ENCODE assay signal across 22 cellular contexts in the genomic region with DNA sequence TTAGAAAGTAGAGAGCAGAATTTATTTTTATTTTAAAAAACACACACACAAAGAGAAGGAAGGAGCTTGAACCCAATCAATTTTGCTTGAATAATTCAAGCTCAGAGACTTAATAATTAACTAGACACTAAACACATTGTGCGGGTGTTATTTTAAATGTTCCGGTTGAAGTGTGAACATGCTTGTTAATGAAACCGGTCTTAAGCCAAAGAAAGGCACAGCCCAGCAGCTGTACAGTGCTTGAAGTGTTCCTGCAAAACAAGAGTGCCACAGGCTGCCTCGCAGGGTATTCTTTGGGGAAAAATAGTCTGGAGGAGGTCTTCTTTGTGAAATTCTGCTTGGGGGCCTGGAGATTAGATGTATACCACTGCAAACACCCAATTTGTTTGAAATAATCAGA. TPM values are rescaled to one million over a fixed set of nuclear protein-coding genes. Genes with fewer than 3 reads are reported as not detected.
A peak's percentile ranks its signal among the peaks of the same experiment; 100 is the strongest.
DNase-seq lines count a peak whose midpoint lies in the region; ATAC-seq and FAIRE-seq lines count a peak whose summit lies in the region.
"Had no signal": no experiment of that assay in that cellular context is flagged by ENCODE, and none has a peak within 500 bp of the region (broad histone marks: within the 10 kb centered on the region; RNA-seq: fewer than 3 reads in every experiment).

No MANE protein-coding gene starts in this region.

- peaks cover 0 to 12% (median 9%) of the 10 kb centered on the region in 4 donors for H3K4me1 Mint-ChIP-seq in naive thymus-derived CD8-positive, alpha-beta T cell

- H3K4me3 Mint-ChIP-seq in naive thymus-derived CD8-positive, alpha-beta T cell: peak overlapping the region in 1 of 10 donors; percentile 1
- H3K4me3 Mint-ChIP-seq: activated CD8-positive, alpha-beta T cell treated with anti-CD3 and anti-CD28 coated beads, Interleukin-2, amount 10 ng/mL, durations not matched to agents 7 days and 5 days; T-helper 1 cell treated with Interleukin-12 subunit alpha and Interleukin-12 subunit beta and Interleukin-4 antibody, amounts not matched to agents 30 μg/mL and 1 μg/mL, for 36 hours had no signal

- no peaks in the 10 kb centered on the region for H3K4me1 ChIP-seq in right cardiac atrium (ENCODE audit: control insufficient read depth, insufficient read depth, low read length)
- H3K4me1 ChIP-seq: uterus had no signal

- H3K36me3 Mint-ChIP-seq in naive thymus-derived CD8-positive, alpha-beta T cell: peaks cover 0 to 23% (median 2%) of the 10 kb centered on the region in 3 donors

- peaks cover 0 to 13% (median 8%) of the 10 kb centered on the region in 9 donors for H3K9me3 Mint-ChIP-seq in naive thymus-derived CD8-positive, alpha-beta T cell
- H3K9me3 Mint-ChIP-seq: T-helper 1 cell treated with Interleukin-12 subunit alpha and Interleukin-12 subunit beta and Interleukin-4 antibody, amounts not matched to agents 30 μg/mL and 1 μg/mL, for 36 hours had no signal

- peak; percentile 91 for FAIRE-seq in islet of Langerhans (lab: Jason Lieb, UNC)
- FAIRE-seq: bronchial epithelial cell had no signal

- peaks cover 38 to 63% (median 51%) of the 10 kb centered on the region in 5 donors for H3K27me3 Mint-ChIP-seq in naive thymus-derived CD8-positive, alpha-beta T cell

- peaks cover 2% of the 10 kb centered on the region for H3K9me3 ChIP-seq in right cardiac atrium (ENCODE audit: control insufficient read depth, low read length)
- H3K9me3 ChIP-seq: adrenal gland, lower lobe of right lung, uterus had no signal

- DNase-seq in DMS53 treated with DMSO at 0.1 percent for 48 hours (lab: John Stamatoyannopoulos, UW; ENCODE audit: unreplicated experiment) (peak; percentile 75), HT-29 (ENCODE audit: low spot score) (peak; percentile 46), renal cortical epithelial cell (ENCODE audit: low read depth) (peak; percentile 87), GDM1 (lab: John Stamatoyannopoulos, UW) (no peak), right cardiac atrium (no peak)
- no peak for DNase-seq in naive thymus-derived CD8-positive, alpha-beta T cell
- DNase-seq: activated effector memory CD4-positive, alpha-beta T cell treated with anti-CD3 and anti-CD28 coated beads, Interleukin-2, amount 50 U/mL, for 16 hours; adrenal gland; islet precursor cell; lower lobe of right lung; NCI-H1436; NCI-H526 treated with DMSO at 0.1 percent for 48 hours; occipital lobe; retina; RPMI8226; uterus had no signal

- 83% methylated on average over 4 of the region's 4 CpGs for WGBS in right cardiac atrium

- no peak overlapping the region for H3K27ac ChIP-seq in right cardiac atrium (ENCODE audit: low read length)
- H3K27ac ChIP-seq: adrenal gland, C4-2B, gastroesophageal sphincter, lower lobe of right lung, uterus had no signal

- intact Hi-C loops in right cardiac atrium (cut with DNase I): loop anchor here in 3 of 4 donors (10.0 kb wide), 3 partner anchors 86 to 114 kb away; no protein-coding TSS in a partner anchor

- ATAC-seq in naive thymus-derived CD8-positive, alpha-beta T cell: no peak
- ATAC-seq in right cardiac atrium: no peak
- ATAC-seq: gastroesophageal sphincter, lower lobe of right lung had no signal

- POLR2A ChIA-PET in naive thymus-derived CD8-positive, alpha-beta T cell (lab: Charles Lee): no interaction called here

- no peaks in the 10 kb centered on the region for H3K27me3 ChIP-seq in right cardiac atrium (ENCODE audit: control insufficient read depth, insufficient read depth)
- H3K27me3 ChIP-seq: adrenal gland, gastroesophageal sphincter, uterus had no signal

- H3K4me3 ChIP-seq in right cardiac atrium (ENCODE audit: low read length): no peak overlapping the region
- H3K4me3 ChIP-seq: adrenal gland, gastroesophageal sphincter, lower lobe of right lung, uterus had no signal

- no peak overlapping the region for H3K27ac Mint-ChIP-seq in naive thymus-derived CD8-positive, alpha-beta T cell
- H3K27ac Mint-ChIP-seq: activated CD8-positive, alpha-beta T cell treated with anti-CD3 and anti-CD28 coated beads, Interleukin-2, amount 10 ng/mL, durations not matched to agents 7 days and 5 days; T-helper 1 cell treated with Interleukin-12 subunit alpha and Interleukin-12 subunit beta and Interleukin-4 antibody, amounts not matched to agents 30 μg/mL and 1 μg/mL, for 36 hours had no signal

RNA-seq across cellular contexts. Expression of a gene that starts 2.2 kb away (rescaled TPM):
- 16.6 and 17.9 TPM in 2 replicates for total RNA-seq in HT-29 (2014; rRNA removed; shearing (Covaris generic))
- total RNA-seq in renal cortical epithelial cell (37.2 and 63.5 TPM in 2 replicates), right cardiac atrium (10 to 100 TPM; 34.6 to 38.0 (median 36.8) TPM)
- 1 to 10 TPM; 1.3 to 1.5 TPM for total RNA-seq in naive thymus-derived CD8-positive, alpha-beta T cell
- under 1 TPM; 0.01 to 0.18 (median 0.09) TPM for polyA plus RNA-seq in naive thymus-derived CD8-positive, alpha-beta T cell
- 12.9 TPM for polyA plus RNA-seq in right cardiac atrium

Comparison
In these comparisons a context has a peak if more than half of its experiments do, and no peak if none do; other contexts are left out.
1. DNase-seq: peak in DMS53 treated with DMSO at 0.1 percent for 48 hours (single experiment), HT-29 (single experiment) and renal cortical epithelial cell (single experiment); none in GDM1 (single experiment), naive thymus-derived CD8-positive, alpha-beta T cell (0 of 10) and right cardiac atrium (0 of 3).